ENCODE assay signal across 16 cellular contexts in the genomic region with DNA sequence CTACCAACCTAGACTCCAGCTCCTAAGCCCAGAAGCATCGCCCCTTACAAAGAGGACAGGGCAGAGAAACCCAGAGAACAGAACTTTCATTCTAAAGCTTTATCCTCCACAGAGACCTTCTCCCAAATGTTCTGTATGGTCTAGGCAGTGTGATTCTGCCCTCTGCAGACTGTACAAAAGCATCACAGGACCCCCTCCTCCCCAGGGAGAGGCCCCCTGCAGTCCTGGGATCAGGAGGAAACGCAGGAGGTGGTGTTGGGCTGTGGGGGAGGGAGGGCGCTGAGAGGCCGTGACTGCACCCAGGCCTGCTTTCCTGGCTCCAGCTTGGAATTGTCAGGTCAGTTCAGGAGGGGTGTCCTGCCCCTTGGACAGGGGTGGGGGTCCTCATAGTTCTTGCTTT.
DNase-seq lines count a peak whose midpoint lies in the region; ATAC-seq, FAIRE-seq and TF ChIP-seq lines count a peak whose summit lies in the region.
"Had no signal": no experiment of that assay in that cellular context is flagged by ENCODE, and none has a peak within 500 bp of the region (broad histone marks: within the 10 kb centered on the region; RNA-seq: fewer than 3 reads in every experiment).

No MANE protein-coding gene starts in this region.

- H2BK5ac ChIP-seq in H1 (ENCODE audit: low read depth, low read length), result no peak overlapping the region

- no peaks in the 10 kb centered on the region for H3K23me2 ChIP-seq in H1 (ENCODE audit: low read depth, low read length)

- H3K4me1 ChIP-seq in H1 (replicated peaks in 1 of 4; ENCODE audit: control insufficient read depth in 3 of 4, insufficient read depth in 4 of 4, low read length in 3 of 4), result peaks cover 0 to 8% (median 4%) of the 10 kb centered on the region in 4 experiments; a peak in 3 of 7 replicates
- H3K4me1 ChIP-seq in uterus, result no peaks in the 10 kb centered on the region
- H3K4me1 ChIP-seq: A549 had no signal

- no peak overlapping the region for H3K4ac ChIP-seq in H1 (replicated peaks; ENCODE audit: insufficient read length, low read depth, low read length)

- H3K23ac ChIP-seq in H1 (ENCODE audit: insufficient read length), result no peak overlapping the region

- no peak overlapping the region for H2AK5ac ChIP-seq in H1 (ENCODE audit: low read depth, low read length)

- H3K4me3 ChIP-seq in H1 (ENCODE audit: extremely low read depth in 1 of 4, insufficient read depth in 2 of 4, low read depth in 3 of 4, low read length in 4 of 4) (no peak overlapping the region), uterus (no peak overlapping the region)
- H3K4me3 ChIP-seq: A549, K562 had no signal

- CTCF ChIA-PET in H1 (lab: Charles Lee; ENCODE audit: partially characterized antibody), result interaction anchor here (0.6 to 12.2 kb wide), 27 partner anchors 9 to 317 kb away, joined by 3 to 156 read pairs (median 5); no protein-coding TSS in a partner anchor

- H3K18ac ChIP-seq in H1 (ENCODE audit: extremely low read depth, low read length), result no peak overlapping the region

- no peak overlapping the region for H3K4me2 ChIP-seq in H1 (ENCODE audit: insufficient read depth in 1 of 2, low read depth in 2 of 2, low read length in 2 of 2)

- H3K56ac ChIP-seq in H1 (replicated peaks; ENCODE audit: insufficient read length, low read depth, low read length), result no peak overlapping the region

- intact Hi-C loops in cardiac septum (cut with DNase I) (no loop called here), Right ventricle myocardium superior (cut with DNase I) (no loop called here), uterus (cut with DNase I; ENCODE audit: low total_unique reads) (no loop called here)

- no peak overlapping the region for H2AFZ ChIP-seq in H1 (ENCODE audit: low read length)

- H3K36me3 ChIP-seq in H1 (ENCODE audit: control insufficient read depth in 2 of 4, insufficient read depth in 4 of 4, low read length in 3 of 4) (no peaks in the 10 kb centered on the region), uterus (no peaks in the 10 kb centered on the region)

- ATAC-seq in Right ventricle myocardium superior (ENCODE audit: poor library complexity), result no peak
- ATAC-seq in GM19463 (IDR thresholded peaks at IDR 0.05; ENCODE audit: unreplicated experiment), result no peak
- ATAC-seq: A549, K562, PC-3 had no signal

- H3K14ac ChIP-seq in H1 (ENCODE audit: insufficient read length), result no peak overlapping the region

- no peak for FAIRE-seq in H1 (lab: Jason Lieb, UNC)
- FAIRE-seq: A549, K562 had no signal

- whole genome bisulfite sequencing in H1 (ENCODE audit: extremely low coverage in 1 of 2, insufficient coverage in 1 of 2, insufficient read length in 1 of 2, insufficient replicate concordance in 2 of 2, low coverage in 1 of 2, low lambda C conversion rate in 2 of 2, missing lambda C conversion rate in 1 of 2), 2 experiments, result 56% methylated on average over 4 of the region's 4 CpGs; no CpG with 5 or more reads in 1 of the 2 experiments

- TF ChIP-seq EP300 in Ishikawa (IDR thresholded peaks at IDR 0.05; ENCODE audit: borderline replicate concordance) (no peak), H1 (IDR thresholded peaks at IDR 0.05; ENCODE audit: borderline replicate concordance in 1 of 2, low read depth in 2 of 2, low read length in 2 of 2) (no peak)

- H3K27ac ChIP-seq in H1 (ENCODE audit: low read depth, low read length), result no peak overlapping the region
- H3K27ac ChIP-seq in uterus, result no peak overlapping the region

- TF ChIP-seq CTCF in H1 (IDR thresholded peaks at IDR 0.05; ENCODE audit: control extremely low read depth in 1 of 3, insufficient read depth in 1 of 3, low read depth in 1 of 3, low read length in 3 of 3) (0 out of 4 replicates have a peak, but pooled peaks of 1 of the 3 experiments have one; percentile 6), uterus (IDR thresholded peaks at IDR 0.05) (no peak)

- no peak overlapping the region for H4K5ac ChIP-seq in H1 (ENCODE audit: insufficient read length, low read depth, low read length)

- TF ChIP-seq RAD21 in Ishikawa (IDR thresholded peaks at IDR 0.05; ENCODE audit: low read depth) (0 out of 2 replicates have a peak, but pooled peaks have one; percentile 16), H1 (IDR thresholded peaks at IDR 0.05 in 1 of 2, conservative IDR thresholded peaks at IDR 0.05 in 1 of 2; ENCODE audit: low read depth in 2 of 2, low read length in 2 of 2) (0 out of 4 replicates have a peak, but pooled peaks have one; percentile 3)

- POLR2A ChIA-PET in H1 (lab: Charles Lee; ENCODE audit: partially characterized antibody), result no interaction called here

- H2BK20ac ChIP-seq in H1 (ENCODE audit: low read length), result no peak overlapping the region

- no peaks in the 10 kb centered on the region for H4K20me1 ChIP-seq in H1 (replicated peaks in 1 of 2; ENCODE audit: control insufficient read depth in 1 of 2, insufficient read depth in 2 of 2, low read length in 2 of 2)

- DNase-seq in cardiac septum (ENCODE audit: low spot score) (peak; percentile 55), Right ventricle myocardium superior (no peak), H1 (ENCODE audit: low read depth in 1 of 2, low spot score in 2 of 2) (no peak), uterus (no peak), SW480 (ENCODE audit: low spot score) (no peak)
- DNase-seq: CD8-positive, alpha-beta memory T cell; HCEC 1CT; NCI-H1105; NCI-H1694 treated with DMSO at 0.1 percent for 48 hours; NCI-H345; NCI-H526 treated with DMSO at 0.1 percent for 48 hours; PC-3 had no signal

- H2BK120ac ChIP-seq in H1 (replicated peaks; ENCODE audit: low read depth, low read length), result no peak overlapping the region

- no peak overlapping the region for H4K91ac ChIP-seq in H1 (replicated peaks; ENCODE audit: insufficient read length, low read length)

- H3K9me3 ChIP-seq in H1 (ENCODE audit: insufficient read depth in 2 of 2, low read depth in 1 of 2, low read length in 1 of 2), result no peaks in the 10 kb centered on the region
- H3K9me3 ChIP-seq in uterus, result no peaks in the 10 kb centered on the region
- H3K9me3 ChIP-seq: A549 had no signal

- no peaks in the 10 kb centered on the region for H3K79me2 ChIP-seq in H1 (ENCODE audit: control insufficient read depth in 1 of 2, insufficient read depth in 2 of 2, low read length in 2 of 2)

- H4K8ac ChIP-seq in H1 (ENCODE audit: extremely low read depth, insufficient read depth, low read length), result no peak overlapping the region

- no peak overlapping the region for H2BK15ac ChIP-seq in H1 (ENCODE audit: low read length)

- no peak overlapping the region for H3K9ac ChIP-seq in H1 (replicated peaks in 1 of 4; ENCODE audit: extremely low read depth in 1 of 4, low read depth in 3 of 4, low read length in 3 of 4)

- H3K27me3 ChIP-seq in H1 (replicated peaks in 1 of 4; ENCODE audit: control insufficient read depth in 3 of 4, extremely low read depth in 1 of 4, insufficient read depth in 3 of 4, low read length in 3 of 4) (no peaks in the 10 kb centered on the region; a peak in 2 of 7 replicates), uterus (no peaks in the 10 kb centered on the region)

- no peaks in the 10 kb centered on the region for H3K79me1 ChIP-seq in H1 (ENCODE audit: low read depth, low read length)

- no peak for TF ChIP-seq POLR2A in H1 (IDR thresholded peaks at IDR 0.05; ENCODE audit: control extremely low read depth in 1 of 2, low read depth in 2 of 2, low read length in 2 of 2)
- TF ChIP-seq POLR2A in uterus (IDR thresholded peaks at IDR 0.05), result no peak

- H2BK12ac ChIP-seq in H1 (ENCODE audit: low read depth, low read length), result no peak overlapping the region

TF ChIP-seq in Ishikawa, 13 proteins besides CTCF, POLR2A, EP300 and RAD21 (continues in another document):
- TF ChIP-seq, protein P1, sequence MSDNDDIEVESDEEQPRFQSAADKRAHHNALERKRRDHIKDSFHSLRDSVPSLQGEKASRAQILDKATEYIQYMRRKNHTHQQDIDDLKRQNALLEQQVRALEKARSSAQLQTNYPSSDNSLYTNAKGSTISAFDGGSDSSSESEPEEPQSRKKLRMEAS (IDR thresholded peaks at IDR 0.05), result no peak
- TF ChIP-seq, protein P2, sequence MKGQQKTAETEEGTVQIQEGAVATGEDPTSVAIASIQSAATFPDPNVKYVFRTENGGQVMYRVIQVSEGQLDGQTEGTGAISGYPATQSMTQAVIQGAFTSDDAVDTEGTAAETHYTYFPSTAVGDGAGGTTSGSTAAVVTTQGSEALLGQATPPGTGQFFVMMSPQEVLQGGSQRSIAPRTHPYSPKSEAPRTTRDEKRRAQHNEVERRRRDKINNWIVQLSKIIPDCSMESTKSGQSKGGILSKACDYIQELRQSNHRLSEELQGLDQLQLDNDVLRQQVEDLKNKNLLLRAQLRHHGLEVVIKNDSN (IDR thresholded peaks at IDR 0.05), result no peak
- no peak for TF ChIP-seq CREB1 (IDR thresholded peaks at IDR 0.05; ENCODE audit: low read depth)
- no peak for TF ChIP-seq TCF12 (IDR thresholded peaks at IDR 0.05; ENCODE audit: low read depth)
- TF ChIP-seq CEBPB (IDR thresholded peaks at IDR 0.05), result no peak
- TF ChIP-seq FOXM1 (IDR thresholded peaks at IDR 0.05; ENCODE audit: borderline replicate concordance, low read depth), result no peak
- no peak for TF ChIP-seq ZBTB7A (IDR thresholded peaks at IDR 0.05; ENCODE audit: low read depth)
- no peak for TF ChIP-seq TEAD4 (IDR thresholded peaks at IDR 0.05)

TF ChIP-seq in H1, 55 proteins besides CTCF, POLR2A, EP300 and RAD21:
- TF ChIP-seq CEBPB (IDR thresholded peaks at IDR 0.05; ENCODE audit: low read depth, low read length) (no peak), SRF (IDR thresholded peaks at IDR 0.05; ENCODE audit: low read depth, low read length) (no peak), NANOG (IDR thresholded peaks at IDR 0.05; ENCODE audit: insufficient read depth, low read depth, low read length, poor library complexity, severe bottlenecking) (no peak)
TF ChIP-seq in H1: peak in this region for 0.
